1 cellular context compared by ENCODE assay signal in the genomic region with DNA sequence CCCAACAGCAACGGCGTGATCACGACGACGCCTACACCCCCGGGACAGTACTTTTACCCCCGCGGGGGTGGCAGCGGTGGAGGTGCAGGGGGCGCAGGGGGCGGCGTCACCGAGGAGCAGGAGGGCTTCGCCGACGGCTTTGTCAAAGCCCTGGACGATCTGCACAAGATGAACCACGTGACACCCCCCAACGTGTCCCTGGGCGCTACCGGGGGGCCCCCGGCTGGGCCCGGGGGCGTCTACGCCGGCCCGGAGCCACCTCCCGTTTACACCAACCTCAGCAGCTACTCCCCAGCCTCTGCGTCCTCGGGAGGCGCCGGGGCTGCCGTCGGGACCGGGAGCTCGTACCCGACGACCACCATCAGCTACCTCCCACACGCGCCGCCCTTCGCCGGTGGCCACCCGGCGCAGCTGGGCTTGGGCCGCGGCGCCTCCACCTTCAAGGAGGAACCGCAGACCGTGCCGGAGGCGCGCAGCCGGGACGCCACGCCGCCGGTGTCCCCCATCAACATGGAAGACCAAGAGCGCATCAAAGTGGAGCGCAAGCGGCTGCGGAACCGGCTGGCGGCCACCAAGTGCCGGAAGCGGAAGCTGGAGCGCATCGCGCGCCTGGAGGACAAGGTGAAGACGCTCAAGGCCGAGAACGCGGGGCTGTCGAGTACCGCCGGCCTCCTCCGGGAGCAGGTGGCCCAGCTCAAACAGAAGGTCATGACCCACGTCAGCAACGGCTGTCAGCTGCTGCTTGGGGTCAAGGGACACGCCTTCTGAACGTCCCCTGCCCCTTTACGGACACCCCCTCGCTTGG.
A peak's percentile ranks its signal among the peaks of the same experiment; 100 is the strongest.
TF ChIP-seq lines count a peak whose summit lies in the region.

No MANE protein-coding gene starts in this region.

TF ChIP-seq in H1, 55 proteins besides CTCF, POLR2A, EP300 and RAD21:
- peak; percentile 36; the same call in 1 of the 2 replicates for TF ChIP-seq TBP (IDR thresholded peaks at IDR 0.05; ENCODE audit: low read depth, low read length)
- peak; percentile 82; the same call in 1 of the 2 replicates for TF ChIP-seq GABPA (IDR thresholded peaks at IDR 0.05; ENCODE audit: borderline replicate concordance, insufficient read depth, low read length)
- TF ChIP-seq EZH2 (IDR thresholded peaks at IDR 0.05; ENCODE audit: low read depth, low read length, severe bottlenecking) = no peak
- TF ChIP-seq RBBP5 (IDR thresholded peaks at IDR 0.05; ENCODE audit: borderline replicate concordance, low read depth, low read length) = 0 out of 2 replicates have a peak, but pooled peaks have one; percentile 53
- no peak for TF ChIP-seq JUND (IDR thresholded peaks at IDR 0.05; ENCODE audit: low read length)
- TF ChIP-seq, protein P1, sequence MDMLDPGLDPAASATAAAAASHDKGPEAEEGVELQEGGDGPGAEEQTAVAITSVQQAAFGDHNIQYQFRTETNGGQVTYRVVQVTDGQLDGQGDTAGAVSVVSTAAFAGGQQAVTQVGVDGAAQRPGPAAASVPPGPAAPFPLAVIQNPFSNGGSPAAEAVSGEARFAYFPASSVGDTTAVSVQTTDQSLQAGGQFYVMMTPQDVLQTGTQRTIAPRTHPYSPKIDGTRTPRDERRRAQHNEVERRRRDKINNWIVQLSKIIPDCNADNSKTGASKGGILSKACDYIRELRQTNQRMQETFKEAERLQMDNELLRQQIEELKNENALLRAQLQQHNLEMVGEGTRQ (IDR thresholded peaks at IDR 0.05; ENCODE audit: low read length) = peak; percentile 65
- TF ChIP-seq ASH2L (IDR thresholded peaks at IDR 0.05; ENCODE audit: low read length) = peak; percentile 28
- TF ChIP-seq SIX5 (IDR thresholded peaks at IDR 0.05; ENCODE audit: low read depth, low read length) = no peak
- no peak for TF ChIP-seq MAFK (IDR thresholded peaks at IDR 0.05; ENCODE audit: low read depth, low read length)
- 0 out of 2 replicates have a peak, but pooled peaks have one; percentile 46 for TF ChIP-seq TAF1 (IDR thresholded peaks at IDR 0.05; ENCODE audit: low read depth, low read length)
- TF ChIP-seq TAF7 (optimal IDR thresholded peaks at IDR 0.05; ENCODE audit: borderline replicate concordance, low read depth, low read length) = peak; percentile 82
- TF ChIP-seq EGR1 (IDR thresholded peaks at IDR 0.05; ENCODE audit: borderline replicate concordance, low read depth, low read length) = no peak
- TF ChIP-seq, protein P2, sequence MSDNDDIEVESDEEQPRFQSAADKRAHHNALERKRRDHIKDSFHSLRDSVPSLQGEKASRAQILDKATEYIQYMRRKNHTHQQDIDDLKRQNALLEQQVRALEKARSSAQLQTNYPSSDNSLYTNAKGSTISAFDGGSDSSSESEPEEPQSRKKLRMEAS (IDR thresholded peaks at IDR 0.05) = peak; percentile 92
- TF ChIP-seq, protein P3, sequence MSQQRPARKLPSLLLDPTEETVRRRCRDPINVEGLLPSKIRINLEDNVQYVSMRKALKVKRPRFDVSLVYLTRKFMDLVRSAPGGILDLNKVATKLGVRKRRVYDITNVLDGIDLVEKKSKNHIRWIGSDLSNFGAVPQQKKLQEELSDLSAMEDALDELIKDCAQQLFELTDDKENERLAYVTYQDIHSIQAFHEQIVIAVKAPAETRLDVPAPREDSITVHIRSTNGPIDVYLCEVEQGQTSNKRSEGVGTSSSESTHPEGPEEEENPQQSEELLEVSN (IDR thresholded peaks at IDR 0.05) = peak; percentile 91
- TF ChIP-seq TCF12 (IDR thresholded peaks at IDR 0.05; ENCODE audit: low read depth, low read length) = 0 out of 2 replicates have a peak, but pooled peaks have one; percentile 51
- peak; percentile 83 for TF ChIP-seq KDM4A (IDR thresholded peaks at IDR 0.05; ENCODE audit: low read depth, low read length, severe bottlenecking)
- 0 out of 2 replicates have a peak, but pooled peaks have one; percentile 22 for TF ChIP-seq PHF8 (conservative IDR thresholded peaks at IDR 0.05; ENCODE audit: low read depth, low read length)
- TF ChIP-seq POLR2AphosphoS5 (IDR thresholded peaks at IDR 0.05; ENCODE audit: low read depth, low read length) = peak; percentile 89; the same call in 1 of the 2 replicates
- peak; percentile 20 for TF ChIP-seq NANOG (IDR thresholded peaks at IDR 0.05; ENCODE audit: insufficient read depth, low read depth, low read length, poor library complexity, severe bottlenecking)
- no peak for TF ChIP-seq SP1 (IDR thresholded peaks at IDR 0.05; ENCODE audit: low read depth, low read length)
- TF ChIP-seq SAP30 (IDR thresholded peaks at IDR 0.05; ENCODE audit: insufficient read depth, insufficient replicate concordance, low read length) = peak; percentile 51
- peak; percentile 56 for TF ChIP-seq CREB1 (IDR thresholded peaks at IDR 0.05)
- peak; percentile 34; the same call in 1 of the 2 replicates for TF ChIP-seq SUZ12 (IDR thresholded peaks at IDR 0.05; ENCODE audit: low read length)
- TF ChIP-seq FOSL1 (IDR thresholded peaks at IDR 0.05; ENCODE audit: insufficient read depth, low read depth, low read length) = no peak
- TF ChIP-seq YY1 (IDR thresholded peaks at IDR 0.05; ENCODE audit: low read depth, low read length) = peak; percentile 32; the same call in 1 of the 2 replicates
